19 cellular contexts compared by ENCODE assay signal in genomic region chr19:5319516-5319915, GRCh38.
"Had no signal": no experiment of that assay in that cellular context is flagged by ENCODE, and none has a peak within 500 bp of the region (broad histone marks: within the 10 kb centered on the region; RNA-seq: fewer than 3 reads in every experiment).

No MANE protein-coding gene starts in this region.

- H3K36me3 Mint-ChIP-seq: natural killer cell treated with Interleukin-12 subunit alpha and Interleukin-12 subunit beta and Interleukin-15 and Interleukin-18, amount 100 ng/mL, for 72 hours had no signal

- H3K27ac ChIP-seq: coronary artery, neutrophil, sigmoid colon, skin epidermis, testis, tibial nerve, upper lobe of right lung, vagina had no signal

- FAIRE-seq: frontal cortex had no signal

- H3K9me3 Mint-ChIP-seq: endodermal cell, mesothelial cell of epicardium had no signal

- H3K9me3 ChIP-seq: neutrophil, sigmoid colon, testis, upper lobe of right lung, vagina had no signal

- H3K27me3 ChIP-seq: sigmoid colon, testis, vagina had no signal

- H3K4me1 Mint-ChIP-seq: endodermal cell, mesothelial cell of epicardium had no signal

- H3K4me3 Mint-ChIP-seq: endodermal cell; mesothelial cell of epicardium; natural killer cell treated with Interleukin-12 subunit alpha and Interleukin-12 subunit beta and Interleukin-15 and Interleukin-18, amount 100 ng/mL, for 72 hours; stimulated activated naive B cell treated with anti-CD40 and anti-IgM and Interleukin-4, amounts not matched to agents 10 μg/mL and 1 μg/mL and 100 μg/mL, for 72 hours; stimulated activated naive CD8-positive, alpha-beta T cell treated with anti-CD3 and anti-CD28 coated beads, Interleukin-15, amount 100 ng/mL, for 72 hours had no signal

- DNase-seq: effector CD4-positive, alpha-beta T cell; endodermal cell; islet precursor cell; sigmoid colon; stimulated activated CD4-positive, alpha-beta T cell treated with anti-CD3 and anti-CD28 coated beads, Interleukin-2, amount 100 ng/mL, for 24 hours; stimulated activated CD4-positive, alpha-beta T cell treated with anti-CD3 and anti-CD28 coated beads, Interleukin-4, amount 100 ng/mL, for 4 hours; stimulated activated naive B cell treated with anti-CD40 and anti-IgM and Interleukin-4, amounts not matched to agents 10 μg/mL and 1 μg/mL and 100 μg/mL, for 72 hours; stimulated activated naive CD8-positive, alpha-beta T cell treated with anti-CD3 and anti-CD28 coated beads, Interleukin-15, amount 100 ng/mL, for 72 hours; testis; upper lobe of right lung had no signal

- ATAC-seq: left lobe of liver; natural killer cell treated with Interleukin-12 subunit alpha and Interleukin-12 subunit beta and Interleukin-15 and Interleukin-18, amount 100 ng/mL, for 72 hours; stimulated activated naive B cell treated with anti-CD40 and anti-IgM and Interleukin-4, amounts not matched to agents 10 μg/mL and 1 μg/mL and 100 μg/mL, for 72 hours; stimulated activated naive CD8-positive, alpha-beta T cell treated with anti-CD3 and anti-CD28 coated beads, Interleukin-15, amount 100 ng/mL, for 72 hours; upper lobe of right lung had no signal

- H3K4me3 ChIP-seq: coronary artery, sigmoid colon, skin epidermis, testis, tibial nerve, upper lobe of right lung, vagina had no signal

- H3K4me1 ChIP-seq: testis, tibial nerve had no signal

- H3K36me3 ChIP-seq: neutrophil, sigmoid colon, tibial nerve, upper lobe of right lung, vagina had no signal

- H3K27ac Mint-ChIP-seq: endodermal cell; mesothelial cell of epicardium; natural killer cell treated with Interleukin-12 subunit alpha and Interleukin-12 subunit beta and Interleukin-15 and Interleukin-18, amount 100 ng/mL, for 72 hours; stimulated activated naive B cell treated with anti-CD40 and anti-IgM and Interleukin-4, amounts not matched to agents 10 μg/mL and 1 μg/mL and 100 μg/mL, for 72 hours; stimulated activated naive CD8-positive, alpha-beta T cell treated with anti-CD3 and anti-CD28 coated beads, Interleukin-15, amount 100 ng/mL, for 72 hours had no signal
